8 cellular contexts compared by ENCODE assay signal in the genomic region with DNA sequence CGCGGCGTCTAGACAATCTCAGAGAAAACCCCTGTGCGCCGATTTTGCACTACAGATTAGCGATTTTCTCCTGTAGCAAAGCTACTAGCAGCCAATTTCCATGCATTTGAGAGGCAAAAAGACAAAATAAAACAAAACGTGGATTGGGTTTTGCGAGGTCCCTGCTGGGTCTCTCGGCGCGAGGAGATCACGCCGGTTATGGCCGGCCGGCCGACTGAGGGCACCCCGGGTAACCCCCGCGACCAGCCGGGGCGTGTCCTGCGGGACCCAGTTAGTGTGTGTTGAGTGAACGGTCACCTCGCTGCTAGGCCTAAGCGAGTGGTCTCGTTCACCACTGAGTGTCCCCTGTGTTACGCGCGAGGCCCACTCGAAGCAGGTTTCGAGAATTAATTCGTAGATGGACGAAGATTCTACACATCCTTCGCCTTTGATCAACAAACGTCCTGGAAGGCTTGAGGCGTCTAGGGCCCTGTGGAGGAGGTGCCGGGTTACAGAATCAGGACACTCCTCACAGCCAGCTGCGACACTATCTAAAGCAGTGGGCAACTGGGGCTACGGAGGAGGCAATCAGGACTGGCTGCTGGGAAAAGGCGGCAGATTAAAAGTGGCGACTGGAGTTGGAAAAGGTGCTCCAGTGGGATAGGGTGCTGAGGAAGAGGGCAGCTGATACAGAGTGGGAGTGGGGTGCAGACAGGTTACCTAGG. TPM values are rescaled to one million over a fixed set of nuclear protein-coding genes. Genes with fewer than 3 reads are reported as not detected.
A peak's percentile ranks its signal among the peaks of the same experiment; 100 is the strongest.
DNase-seq lines count a peak whose midpoint lies in the region; ATAC-seq, FAIRE-seq and TF ChIP-seq lines count a peak whose summit lies in the region.

No MANE protein-coding gene starts in this region.

- peak overlapping the region; percentile 95 for H3K4me3 ChIP-seq in astrocyte (ENCODE audit: insufficient read depth, low read depth, low read length)

- peaks cover 33% of the 10 kb centered on the region for H4K20me1 ChIP-seq in astrocyte (ENCODE audit: insufficient read depth, low read length)

- H2AFZ ChIP-seq in astrocyte (ENCODE audit: low read depth, low read length), result peak overlapping the region; percentile 76

- ATAC-seq in HG03432 (IDR thresholded peaks at IDR 0.05; ENCODE audit: unreplicated experiment), result peak; percentile 26
- peak; percentile 5 to 9 for ATAC-seq in stimulated activated naive B cell treated with anti-CD40 and anti-IgM and Interleukin-4, amounts not matched to agents 10 μg/mL and 1 μg/mL and 100 μg/mL, for 72 hours (replicated peaks)
- no peak for ATAC-seq in HG02642 (IDR thresholded peaks at IDR 0.05; ENCODE audit: poor library complexity, unreplicated experiment)

- no peak for FAIRE-seq in astrocyte (lab: Jason Lieb, UNC)

- no peaks in the 10 kb centered on the region for H3K9me3 Mint-ChIP-seq in astrocyte (ENCODE audit: unreplicated experiment)
- H3K9me3 Mint-ChIP-seq in stimulated activated naive B cell treated with anti-CD40 and anti-IgM and Interleukin-4, amounts not matched to agents 10 μg/mL and 1 μg/mL and 100 μg/mL, for 72 hours, result no peaks in the 10 kb centered on the region

- peaks cover 17% of the 10 kb centered on the region for H3K4me1 Mint-ChIP-seq in astrocyte (ENCODE audit: low read depth, unreplicated experiment)
- H3K4me1 Mint-ChIP-seq in stimulated activated naive B cell treated with anti-CD40 and anti-IgM and Interleukin-4, amounts not matched to agents 10 μg/mL and 1 μg/mL and 100 μg/mL, for 72 hours, result peaks cover 24 to 38% of the 10 kb centered on the region in 2 donors

- peaks cover 48% of the 10 kb centered on the region for H3K79me2 ChIP-seq in astrocyte (ENCODE audit: insufficient read depth, low read length)

- H3K4me3 Mint-ChIP-seq in astrocyte (ENCODE audit: unreplicated experiment), result peak overlapping the region; percentile 91
- peak overlapping the region; percentile 91 for H3K4me3 Mint-ChIP-seq in stimulated activated naive B cell treated with anti-CD40 and anti-IgM and Interleukin-4, amounts not matched to agents 10 μg/mL and 1 μg/mL and 100 μg/mL, for 72 hours

- no peaks in the 10 kb centered on the region for H3K9me3 ChIP-seq in astrocyte (ENCODE audit: insufficient read depth, low read depth, low read length)

- peaks cover 6% of the 10 kb centered on the region for H3K36me3 Mint-ChIP-seq in astrocyte (ENCODE audit: low read depth, unreplicated experiment)
- peaks cover 21 to 31% of the 10 kb centered on the region in 2 donors for H3K36me3 Mint-ChIP-seq in stimulated activated naive B cell treated with anti-CD40 and anti-IgM and Interleukin-4, amounts not matched to agents 10 μg/mL and 1 μg/mL and 100 μg/mL, for 72 hours

- peak overlapping the region; percentile 96 for H3K9ac ChIP-seq in astrocyte (ENCODE audit: low read length)

- H3K4me1 ChIP-seq in astrocyte (ENCODE audit: insufficient read depth, low read length), result peaks cover 28% of the 10 kb centered on the region

- H3K27me3 ChIP-seq in astrocyte (ENCODE audit: insufficient read depth, low read length), result no peaks in the 10 kb centered on the region

- peak overlapping the region; percentile 96 for H3K27ac Mint-ChIP-seq in astrocyte (ENCODE audit: unreplicated experiment)
- H3K27ac Mint-ChIP-seq in stimulated activated naive B cell treated with anti-CD40 and anti-IgM and Interleukin-4, amounts not matched to agents 10 μg/mL and 1 μg/mL and 100 μg/mL, for 72 hours, result peak overlapping the region; percentile 96

- H3K27ac ChIP-seq in astrocyte (ENCODE audit: low read depth, low read length), result peak overlapping the region; percentile 89

- H3K27me3 Mint-ChIP-seq in astrocyte (ENCODE audit: low read depth, unreplicated experiment), result no peaks in the 10 kb centered on the region
- no peaks in the 10 kb centered on the region for H3K27me3 Mint-ChIP-seq in stimulated activated naive B cell treated with anti-CD40 and anti-IgM and Interleukin-4, amounts not matched to agents 10 μg/mL and 1 μg/mL and 100 μg/mL, for 72 hours

- no peak for TF ChIP-seq CTCF in astrocyte (IDR thresholded peaks at IDR 0.05; ENCODE audit: insufficient read depth, low read depth, low read length)

- peak; percentile 59 for DNase-seq in Caki2 (ENCODE audit: low read depth)
- no peak for DNase-seq in astrocyte (ENCODE audit: low read depth)
- DNase-seq in iPS-NIHi7 (ENCODE audit: extremely low spot score), result peak; percentile 45
- peak; percentile 31 for DNase-seq in stimulated activated naive B cell treated with anti-CD40 and anti-IgM and Interleukin-4, amounts not matched to agents 10 μg/mL and 1 μg/mL and 100 μg/mL, for 72 hours
- no peak for DNase-seq in HK-2 (ENCODE audit: unreplicated experiment)
- no peak for DNase-seq in dedifferentiated amniotic fluid mesenchymal stem cell (ENCODE audit: extremely low spot score)

- peaks cover 4% of the 10 kb centered on the region for H3K36me3 ChIP-seq in astrocyte (ENCODE audit: insufficient read depth, low read length)

- in situ Hi-C loops in Caki2 (cut with HindIII; ENCODE audit: low pct_unique_long_range_greater_than_20kb, low sequenced_read_pairs), result no loop called here

- peak overlapping the region; percentile 87 for H3K4me2 ChIP-seq in astrocyte (ENCODE audit: low read length)

RNA-seq across cellular contexts. Expression of a gene that starts 0.8 kb away (rescaled TPM):
- total RNA-seq in Caki2 (2014; rRNA removed; shearing (Covaris generic); ENCODE audit: low replicate concordance), result 569 and 576 TPM in 2 replicates
- 354 and 364 TPM in 2 replicates for total RNA-seq in astrocyte

RNA-seq across cellular contexts. Expression of a gene that starts 37.1 kb away (rescaled TPM):
- 85.0 and 111 TPM in 2 replicates for total RNA-seq in Caki2 (2014; rRNA removed; shearing (Covaris generic); ENCODE audit: low replicate concordance)
- total RNA-seq in astrocyte, result 88.8 and 91.1 TPM in 2 replicates

Comparison
In these comparisons a context has a peak if more than half of its experiments do, and no peak if none do; other contexts are left out.
1. DNase-seq: peak in Caki2 (single experiment), iPS-NIHi7 (single experiment) and stimulated activated naive B cell treated with anti-CD40 and anti-IgM and Interleukin-4, amounts not matched to agents 10 μg/mL and 1 μg/mL and 100 μg/mL, for 72 hours (single experiment); none in astrocyte (single experiment), HK-2 (single experiment) and dedifferentiated amniotic fluid mesenchymal stem cell (single experiment).